ENCODE assay signal across 8 cellular contexts in genomic region chr12:31589582-31589895, GRCh38. TPM values are rescaled to one million over a fixed set of nuclear protein-coding genes. Genes with fewer than 3 reads are reported as not detected.
DNase-seq lines count a peak whose midpoint lies in the region; ATAC-seq, FAIRE-seq and TF ChIP-seq lines count a peak whose summit lies in the region.

No MANE protein-coding gene starts in this region.

- H3K4me2 ChIP-seq in PC-3 (ENCODE audit: low read length) = peak overlapping the region; percentile 87
- H3K4me2 ChIP-seq in endothelial cell of umbilical vein (ENCODE audit: insufficient read depth, low read length) = peak overlapping the region; percentile 65

- H3K9me3 ChIP-seq in PC-3 (ENCODE audit: low read length) = no peaks in the 10 kb centered on the region
- no peaks in the 10 kb centered on the region for H3K9me3 ChIP-seq in endothelial cell of umbilical vein (replicated peaks; ENCODE audit: control insufficient read depth, insufficient read depth, low read length)
- H3K9me3 ChIP-seq in neuron (ENCODE audit: low read length) = no peaks in the 10 kb centered on the region

- H3K79me2 ChIP-seq in PC-3 (ENCODE audit: low read length) = peaks cover 39% of the 10 kb centered on the region
- peaks cover 29% of the 10 kb centered on the region for H3K79me2 ChIP-seq in endothelial cell of umbilical vein (ENCODE audit: control insufficient read depth, insufficient read depth, low read length)

- H3K27me3 ChIP-seq in PC-3 (ENCODE audit: low read length) (no peaks in the 10 kb centered on the region), endothelial cell of umbilical vein (ENCODE audit: control insufficient read depth in 2 of 2, insufficient read depth in 2 of 2, low read length in 2 of 2) (no peaks in the 10 kb centered on the region), neuron (ENCODE audit: insufficient read depth, low read length) (no peaks in the 10 kb centered on the region)

- dilution Hi-C loops in endothelial cell of umbilical vein (cut with MboI; ENCODE audit: extremely low pct_ligation_motif_present, low sequenced_read_pairs) = no loop called here

- H3K9me2 ChIP-seq in PC-3 (replicated peaks; ENCODE audit: low read length) = no peaks in the 10 kb centered on the region

- POLR2A ChIA-PET in PC-3 (lab: Charles Lee; ENCODE audit: unreplicated experiment) = interaction anchor here (0.5 kb wide), 1 partner anchor 118 kb away, joined by 4 read pairs; no protein-coding TSS in a partner anchor
- POLR2A ChIA-PET in endothelial cell of umbilical vein (lab: Charles Lee) = no interaction called here

- no peak for ATAC-seq in Right ventricle myocardium inferior
- no peak for ATAC-seq in PC-3
- no peak for ATAC-seq in GM18505 (IDR thresholded peaks at IDR 0.05; ENCODE audit: unreplicated experiment)

- H3K9me1 ChIP-seq in endothelial cell of umbilical vein (replicated peaks; ENCODE audit: control insufficient read depth, extremely low read depth, insufficient read depth, low read length) = no peaks in the 10 kb centered on the region

- peak overlapping the region; percentile 87 for H3K4me3 ChIP-seq in PC-3 (ENCODE audit: low read length)
- peak overlapping the region; percentile 56 to 99 (median 63) for H3K4me3 ChIP-seq in endothelial cell of umbilical vein (replicated peaks in 1 of 3; ENCODE audit: insufficient read depth in 1 of 3, low read depth in 1 of 3, low read length in 3 of 3)
- H3K4me3 ChIP-seq in neuron (ENCODE audit: low read length) = peak overlapping the region; percentile 92

- intact Hi-C loops in Right ventricle myocardium inferior (cut with DNase I) = loop anchor here (5.0 to 10.0 kb wide), 2 partner anchors 55 to 102 kb away; no protein-coding TSS in a partner anchor
- intact Hi-C loops in cardiac septum (cut with DNase I) = loop anchor here (10.0 kb wide), 1 partner anchor 85 kb away; no protein-coding TSS in a partner anchor
- intact Hi-C loops in PC-3 (cut with micrococcal nuclease) = loop anchor here (5.0 to 10.0 kb wide), 2 partner anchors 62 to 95 kb away; no protein-coding TSS in a partner anchor
- intact Hi-C loops in endothelial cell of umbilical vein (cut with micrococcal nuclease) = loop anchor here (1.0 kb wide), 2 partner anchors 14 to 98 kb away; no protein-coding TSS in a partner anchor

- CTCF ChIA-PET in PC-3 (lab: Charles Lee) (interaction anchor here (0.6 to 1.1 kb wide), 2 partner anchors 71 to 168 kb away, joined by 3 read pairs; no protein-coding TSS in a partner anchor), endothelial cell of umbilical vein (lab: Charles Lee) (interaction anchor here (1.0 to 2.7 kb wide), 5 partner anchors 11 to 186 kb away, joined by 3 to 21 read pairs (median 7); no protein-coding TSS in a partner anchor)

- BruUV-seq in PC-3 (replicated peaks; lab: Mats Ljungman, UMichigan) (no TSS peak), endothelial cell of umbilical vein (replicated peaks; lab: Mats Ljungman, UMichigan) (no TSS peak)

- H3F3A ChIP-seq in PC-3 (ENCODE audit: low read length, unreplicated experiment) = no peaks in the 10 kb centered on the region

- H3K36me3 ChIP-seq in PC-3 (ENCODE audit: low read depth, low read length) (no peaks in the 10 kb centered on the region), endothelial cell of umbilical vein (ENCODE audit: control insufficient read depth in 2 of 2, extremely low read depth in 1 of 2, insufficient read depth in 2 of 2, low read length in 2 of 2) (no peaks in the 10 kb centered on the region), neuron (ENCODE audit: insufficient read depth, low read length) (no peaks in the 10 kb centered on the region)

- FAIRE-seq in endothelial cell of umbilical vein (lab: Jason Lieb, UNC) = peak; percentile 58

- H3K9ac ChIP-seq in PC-3 (ENCODE audit: low read length) = peak overlapping the region; percentile 71
- H3K9ac ChIP-seq in endothelial cell of umbilical vein (replicated peaks; ENCODE audit: extremely low read depth, insufficient read depth, low read length) = peak overlapping the region; percentile 97

- H2AFZ ChIP-seq in PC-3 (ENCODE audit: low read length) = peak overlapping the region; percentile 92
- peak overlapping the region; percentile 76 for H2AFZ ChIP-seq in endothelial cell of umbilical vein (ENCODE audit: low read depth, low read length)
- H2AFZ ChIP-seq in neuron (ENCODE audit: low read depth, low read length) = peak overlapping the region; percentile 75

- H4K20me1 ChIP-seq in PC-3 (ENCODE audit: low read length) (no peaks in the 10 kb centered on the region), endothelial cell of umbilical vein (replicated peaks; ENCODE audit: control insufficient read depth, extremely low read depth, insufficient read depth, low read length) (peaks cover 4% of the 10 kb centered on the region)

- DNase-seq in Right ventricle myocardium inferior (ENCODE audit: missing footprints) (peak; percentile 85), cardiac septum (ENCODE audit: low spot score) (no peak), PC-3 (no peak), endothelial cell of umbilical vein (ENCODE audit: low read depth, low spot score) (peak; percentile 83), D341Med (ENCODE audit: low spot score) (no peak), amniotic stem cell (lab: John Stamatoyannopoulos, UW) (no peak)

- TF ChIP-seq POLR2A in endothelial cell of umbilical vein (IDR thresholded peaks at IDR 0.05; ENCODE audit: low read depth, low read length) (no peak), GM18505 (IDR thresholded peaks at IDR 0.05; ENCODE audit: borderline replicate concordance, extremely low read depth, insufficient read depth, insufficient read length) (no peak)

- H3K27ac ChIP-seq in PC-3 (ENCODE audit: low read length) (peak overlapping the region; percentile 64), endothelial cell of umbilical vein (ENCODE audit: insufficient read depth, low read depth, low read length) (peak overlapping the region; percentile 90)

- TF ChIP-seq CTCF in PC-3 (conservative IDR thresholded peaks at IDR 0.05; ENCODE audit: low read depth, low read length) (no peak), endothelial cell of umbilical vein (IDR thresholded peaks at IDR 0.05; ENCODE audit: extremely low read depth in 1 of 2, insufficient read depth in 1 of 2, low read depth in 1 of 2, low read length in 2 of 2) (no peak)

- peaks cover 12% of the 10 kb centered on the region for H3K4me1 ChIP-seq in PC-3 (ENCODE audit: insufficient read depth, low read length)
- peaks cover 17% of the 10 kb centered on the region for H3K4me1 ChIP-seq in endothelial cell of umbilical vein (ENCODE audit: control insufficient read depth, extremely low read depth, insufficient read depth, low read length)
- peaks cover 22% of the 10 kb centered on the region for H3K4me1 ChIP-seq in neuron (ENCODE audit: insufficient read depth, low read length)

TF ChIP-seq in endothelial cell of umbilical vein, 7 proteins besides CTCF, POLR2A, EP300 and RAD21:
- TF ChIP-seq FOS (IDR thresholded peaks at IDR 0.05; ENCODE audit: borderline replicate concordance, insufficient read depth, low read length) = no peak
- no peak for TF ChIP-seq EZH2 (IDR thresholded peaks at IDR 0.05; ENCODE audit: borderline replicate concordance, low read depth, low read length, severe bottlenecking)
- TF ChIP-seq POLR2AphosphoS5 (IDR thresholded peaks at IDR 0.05; ENCODE audit: insufficient read depth, low read depth, low read length) = no peak
- no peak for TF ChIP-seq MAX (IDR thresholded peaks at IDR 0.05; ENCODE audit: insufficient read depth, insufficient read length)
- no peak for TF ChIP-seq GATA2 (IDR thresholded peaks at IDR 0.05; ENCODE audit: insufficient read depth, insufficient read length, low read depth, low read length)
- TF ChIP-seq JUN (IDR thresholded peaks at IDR 0.05; ENCODE audit: borderline replicate concordance, insufficient read depth, insufficient read length, low read depth) = no peak
- TF ChIP-seq MYC (IDR thresholded peaks at IDR 0.05; ENCODE audit: low read depth, low read length) = no peak

RNA-seq across cellular contexts. Expression of gene DENND5B, which starts 1.4 kb away (rescaled TPM):
- total RNA-seq in Right ventricle myocardium inferior (37.1 TPM), cardiac septum (42.3 TPM), PC-3 (2014; rRNA removed) (4.2 and 14.2 TPM in 2 replicates), endothelial cell of umbilical vein (18.3 and 22.0 TPM in 2 replicates)
- 7.8 and 10.3 TPM in 2 replicates for polyA plus RNA-seq in endothelial cell of umbilical vein
- 8.7 and 9.8 TPM in 2 replicates for polyA plus RNA-seq in endothelial cell of umbilical vein (2011; cell fraction: cytosol; rRNA removed)
- polyA plus RNA-seq in endothelial cell of umbilical vein (2011; cell fraction: nucleus; rRNA removed) = 10.6 and 11.3 TPM in 2 replicates
- 11.2 and 14.4 TPM in 2 replicates for polyA plus RNA-seq in endothelial cell of umbilical vein (2012)
- 30.2 and 30.8 TPM in 2 replicates for polyA minus RNA-seq in endothelial cell of umbilical vein
- polyA minus RNA-seq in endothelial cell of umbilical vein (2011; cell fraction: cytosol; rRNA and poly(A)+ RNA removed) = 21.3 TPM
- polyA minus RNA-seq in endothelial cell of umbilical vein (2011; cell fraction: nucleus; rRNA and poly(A)+ RNA removed) = 28.5 and 43.1 TPM in 2 replicates

Comparison
In these comparisons a context has a peak if more than half of its experiments do, and no peak if none do; other contexts are left out.
1. DNase-seq: peak in Right ventricle myocardium inferior (single experiment) and endothelial cell of umbilical vein (single experiment); none in cardiac septum (single experiment), PC-3 (single experiment), D341Med (single experiment) and amniotic stem cell (single experiment).
2. Peak in every context shown above with its lines, with median percentiles within 50 percentile points of each other: H2AFZ ChIP-seq and H3K4me3 ChIP-seq.